10 cellular contexts compared by ENCODE assay signal in the genomic region with DNA sequence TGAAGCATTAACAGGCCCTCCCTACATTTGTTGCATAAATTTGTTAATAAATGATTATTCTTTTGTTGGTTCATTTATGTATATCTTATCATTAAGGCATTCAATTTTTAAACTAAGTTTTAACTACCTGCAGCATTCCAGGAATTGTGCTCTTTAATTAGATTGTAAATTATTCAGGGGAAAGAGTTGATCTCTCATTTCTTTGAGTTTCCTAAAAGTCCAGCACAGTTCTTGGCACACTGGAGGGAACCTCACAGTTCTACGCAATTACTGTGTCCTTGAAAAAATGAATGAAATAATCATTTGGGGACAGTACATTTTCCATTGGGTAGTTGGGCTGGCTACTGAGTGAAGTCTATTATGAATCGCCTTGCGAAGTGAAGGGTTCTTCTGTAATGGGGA. TPM values are rescaled to one million over a fixed set of nuclear protein-coding genes. Genes with fewer than 3 reads are reported as not detected.
DNase-seq lines count a peak whose midpoint lies in the region; ATAC-seq and TF ChIP-seq lines count a peak whose summit lies in the region.
"Had no signal": no experiment of that assay in that cellular context is flagged by ENCODE, and none has a peak within 500 bp of the region (broad histone marks: within the 10 kb centered on the region; RNA-seq: fewer than 3 reads in every experiment).

No MANE protein-coding gene starts in this region.

- TF ChIP-seq CTCF in testis (IDR thresholded peaks at IDR 0.05) = no peak

- no peak for DNase-seq in activated CD4-positive, alpha-beta T cell treated with anti-CD3 and anti-CD28 coated beads, Interleukin-2, amount 10 ng/mL, durations not matched to agents 7 days and 5 days
- no peak for DNase-seq in activated CD4-positive, alpha-beta T cell treated with anti-CD3 and anti-CD28 coated beads for 48 hours
- no peak for DNase-seq in mesenchymal stem cell
- no peak for DNase-seq in testis
- no peak for DNase-seq in midbrain (lab: John Stamatoyannopoulos, UW)
- no peak for DNase-seq in NCI-H524 (lab: John Stamatoyannopoulos, UW)

- H3K9me3 ChIP-seq in mesenchymal stem cell (ENCODE audit: control insufficient read depth, low read length) = no peaks in the 10 kb centered on the region
- H3K9me3 ChIP-seq in testis = no peaks in the 10 kb centered on the region

- no peak for ATAC-seq in GM18858 (IDR thresholded peaks at IDR 0.05; ENCODE audit: unreplicated experiment)

- H3K79me1 ChIP-seq in mesenchymal stem cell (replicated peaks; ENCODE audit: low read length, poor library complexity, severe bottlenecking) = no peaks in the 10 kb centered on the region

- H3K4me3 Mint-ChIP-seq in activated CD4-positive, alpha-beta T cell treated with anti-CD3 and anti-CD28 coated beads, Interleukin-2, amount 10 ng/mL, durations not matched to agents 7 days and 5 days = peak overlapping the region; percentile 98

- TF ChIP-seq POLR2A in testis (IDR thresholded peaks at IDR 0.05) = no peak

- peak overlapping the region; percentile 98 for H3K27ac Mint-ChIP-seq in activated CD4-positive, alpha-beta T cell treated with anti-CD3 and anti-CD28 coated beads, Interleukin-2, amount 10 ng/mL, durations not matched to agents 7 days and 5 days

- no peak overlapping the region for H2BK5ac ChIP-seq in mesenchymal stem cell (ENCODE audit: low read depth, low read length, poor library complexity, severe bottlenecking)

- H2BK120ac ChIP-seq in mesenchymal stem cell (ENCODE audit: low read depth, low read length) = no peak overlapping the region

- peaks cover 23% of the 10 kb centered on the region for H3K36me3 Mint-ChIP-seq in activated CD4-positive, alpha-beta T cell treated with anti-CD3 and anti-CD28 coated beads, Interleukin-2, amount 10 ng/mL, durations not matched to agents 7 days and 5 days (ENCODE audit: low read depth)

- 45% methylated on average over 3 of the region's 3 CpGs for WGBS in mesenchymal stem cell
- WGBS in testis, 2 donors = 8 to 17% methylated on average over 3 of the region's 3 CpGs

- H2BK15ac ChIP-seq in mesenchymal stem cell (ENCODE audit: low read depth, poor library complexity, severe bottlenecking) = no peak overlapping the region

- peaks cover 5 to 22% of the 10 kb centered on the region in 2 experiments for H3K36me3 ChIP-seq in mesenchymal stem cell (ENCODE audit: control insufficient read depth in 1 of 2, insufficient read depth in 2 of 2, low read depth in 1 of 2, low read length in 2 of 2)
- H3K36me3 ChIP-seq in testis (ENCODE audit: low read depth, missing control alignments) = no peaks in the 10 kb centered on the region

- peak overlapping the region; percentile 45 for H4K8ac ChIP-seq in mesenchymal stem cell (ENCODE audit: low read length)

- CTCF ChIA-PET in activated CD4-positive, alpha-beta T cell treated with anti-CD3 and anti-CD28 coated beads, Interleukin-2, amount 10 ng/mL, durations not matched to agents 7 days and 5 days (lab: Charles Lee) = no interaction called here

- no peak overlapping the region for H3K18ac ChIP-seq in mesenchymal stem cell (ENCODE audit: low read depth in 1 of 2, low read length in 2 of 2)

- H3K9ac ChIP-seq in mesenchymal stem cell (ENCODE audit: low read length) = peak overlapping the region; percentile 69

- peaks cover 4% of the 10 kb centered on the region for H3K27me3 Mint-ChIP-seq in activated CD4-positive, alpha-beta T cell treated with anti-CD3 and anti-CD28 coated beads, Interleukin-2, amount 10 ng/mL, durations not matched to agents 7 days and 5 days

- peaks cover 6% of the 10 kb centered on the region for H3K4me1 ChIP-seq in mesenchymal stem cell (ENCODE audit: control insufficient read depth, insufficient read depth, low read depth, low read length)
- peaks cover 4% of the 10 kb centered on the region for H3K4me1 ChIP-seq in testis

- POLR2A ChIA-PET in activated CD4-positive, alpha-beta T cell treated with anti-CD3 and anti-CD28 coated beads, Interleukin-2, amount 10 ng/mL, durations not matched to agents 7 days and 5 days (lab: Charles Lee) = no interaction called here

- no peak overlapping the region for H4K91ac ChIP-seq in mesenchymal stem cell (ENCODE audit: low read length)

- H3K4me2 ChIP-seq in mesenchymal stem cell (ENCODE audit: low read length, poor library complexity, severe bottlenecking) = no peak overlapping the region

- peak overlapping the region in 1 of 2 experiments; percentile 3 for H2BK12ac ChIP-seq in mesenchymal stem cell (ENCODE audit: low read length in 2 of 2)

- H3K4me1 Mint-ChIP-seq in activated CD4-positive, alpha-beta T cell treated with anti-CD3 and anti-CD28 coated beads, Interleukin-2, amount 10 ng/mL, durations not matched to agents 7 days and 5 days = peaks cover 29% of the 10 kb centered on the region

- intact Hi-C loops in testis (cut with DNase I; ENCODE audit: low total_unique reads) = no loop called here

- no peaks in the 10 kb centered on the region for H3K9me3 Mint-ChIP-seq in activated CD4-positive, alpha-beta T cell treated with anti-CD3 and anti-CD28 coated beads, Interleukin-2, amount 10 ng/mL, durations not matched to agents 7 days and 5 days

- H3K27me3 ChIP-seq in mesenchymal stem cell (ENCODE audit: control insufficient read depth in 1 of 2, insufficient read depth in 1 of 2, low read length in 2 of 2) (no peaks in the 10 kb centered on the region), testis (no peaks in the 10 kb centered on the region)

- no peak overlapping the region for H3K14ac ChIP-seq in mesenchymal stem cell (ENCODE audit: low read length in 2 of 2)

- H3K23ac ChIP-seq in mesenchymal stem cell (ENCODE audit: low read length in 2 of 2) = no peak overlapping the region

- no peak overlapping the region for H3K4ac ChIP-seq in mesenchymal stem cell (ENCODE audit: low read depth in 1 of 2, low read length in 2 of 2)

- H2AFZ ChIP-seq in mesenchymal stem cell (ENCODE audit: low read depth, low read length) = no peak overlapping the region

- H3K27ac ChIP-seq in angular gyrus (ENCODE audit: low read depth, low read length) (peak overlapping the region; percentile 38), mesenchymal stem cell (ENCODE audit: low read length, poor library complexity, severe bottlenecking) (no peak overlapping the region), testis (peak overlapping the region; percentile 86 to 98)

- H3K4me3 ChIP-seq in mesenchymal stem cell (ENCODE audit: insufficient read depth in 1 of 2, low read depth in 1 of 2, low read length in 2 of 2) = peak overlapping the region in 1 of 2 experiments; percentile 54
- H3K4me3 ChIP-seq in testis = peak overlapping the region; percentile 78 to 88

- H2AK5ac ChIP-seq in mesenchymal stem cell (ENCODE audit: low read length, severe bottlenecking) = no peak overlapping the region

RNA-seq across cellular contexts. Expression of a gene that starts 0.5 kb away (rescaled TPM):
- 10 to 100 TPM; 49.8 to 55.3 TPM for total RNA-seq in activated CD4-positive, alpha-beta T cell treated with anti-CD3 and anti-CD28 coated beads, Interleukin-2, amount 10 ng/mL, durations not matched to agents 7 days and 5 days
- 21.6 TPM for polyA plus RNA-seq in mesenchymal stem cell (2013, experiment 1 of 2)
- 25.4 TPM for polyA plus RNA-seq in mesenchymal stem cell (2013, experiment 2 of 2)
- total RNA-seq in testis = 10 to 100 TPM; 59.6 to 71.8 TPM
- polyA plus RNA-seq in testis (ENCODE audit: insufficient read depth, low read depth, low replicate concordance) = 22.7 TPM

RNA-seq across cellular contexts. Expression of a gene that starts 33.3 kb away (rescaled TPM):
- total RNA-seq in activated CD4-positive, alpha-beta T cell treated with anti-CD3 and anti-CD28 coated beads, Interleukin-2, amount 10 ng/mL, durations not matched to agents 7 days and 5 days = not detected
- polyA plus RNA-seq in mesenchymal stem cell (2013, experiment 1 of 2) = not detected
- polyA plus RNA-seq in mesenchymal stem cell (2013, experiment 2 of 2) = 0.01 TPM
- total RNA-seq in testis = 10 to 100 TPM in 1 of 2 donors, 1 to 10 TPM in 1; 7.6 to 11.2 TPM
- 3.2 TPM for polyA plus RNA-seq in testis (ENCODE audit: insufficient read depth, low read depth, low replicate concordance)
- total RNA-seq: renal cortical epithelial cell, SK-MEL-5 had no signal

RNA-seq across cellular contexts. Expression of a gene that starts 53.9 kb away (rescaled TPM):
- 10 to 100 TPM; 76.4 to 79.8 TPM for total RNA-seq in activated CD4-positive, alpha-beta T cell treated with anti-CD3 and anti-CD28 coated beads, Interleukin-2, amount 10 ng/mL, durations not matched to agents 7 days and 5 days
- 36.3 TPM for polyA plus RNA-seq in mesenchymal stem cell (2013, experiment 1 of 2)
- 36.0 TPM for polyA plus RNA-seq in mesenchymal stem cell (2013, experiment 2 of 2)
- 10 to 100 TPM; 28.1 to 29.0 TPM for total RNA-seq in testis
- polyA plus RNA-seq in testis (ENCODE audit: insufficient read depth, low read depth, low replicate concordance) = 8.6 TPM

Comparison
In these comparisons a context has a peak if more than half of its experiments do, and no peak if none do; other contexts are left out.
1. RNA of a gene that starts 33.3 kb away (total RNA-seq): 7.6 to 11.2 TPM in testis; not detected in activated CD4-positive, alpha-beta T cell treated with anti-CD3 and anti-CD28 coated beads, Interleukin-2, amount 10 ng/mL, durations not matched to agents 7 days and 5 days; every median in the first group is over 4 times any median in the second.